ENCODE assay signal across 11 cellular contexts in the genomic region with DNA sequence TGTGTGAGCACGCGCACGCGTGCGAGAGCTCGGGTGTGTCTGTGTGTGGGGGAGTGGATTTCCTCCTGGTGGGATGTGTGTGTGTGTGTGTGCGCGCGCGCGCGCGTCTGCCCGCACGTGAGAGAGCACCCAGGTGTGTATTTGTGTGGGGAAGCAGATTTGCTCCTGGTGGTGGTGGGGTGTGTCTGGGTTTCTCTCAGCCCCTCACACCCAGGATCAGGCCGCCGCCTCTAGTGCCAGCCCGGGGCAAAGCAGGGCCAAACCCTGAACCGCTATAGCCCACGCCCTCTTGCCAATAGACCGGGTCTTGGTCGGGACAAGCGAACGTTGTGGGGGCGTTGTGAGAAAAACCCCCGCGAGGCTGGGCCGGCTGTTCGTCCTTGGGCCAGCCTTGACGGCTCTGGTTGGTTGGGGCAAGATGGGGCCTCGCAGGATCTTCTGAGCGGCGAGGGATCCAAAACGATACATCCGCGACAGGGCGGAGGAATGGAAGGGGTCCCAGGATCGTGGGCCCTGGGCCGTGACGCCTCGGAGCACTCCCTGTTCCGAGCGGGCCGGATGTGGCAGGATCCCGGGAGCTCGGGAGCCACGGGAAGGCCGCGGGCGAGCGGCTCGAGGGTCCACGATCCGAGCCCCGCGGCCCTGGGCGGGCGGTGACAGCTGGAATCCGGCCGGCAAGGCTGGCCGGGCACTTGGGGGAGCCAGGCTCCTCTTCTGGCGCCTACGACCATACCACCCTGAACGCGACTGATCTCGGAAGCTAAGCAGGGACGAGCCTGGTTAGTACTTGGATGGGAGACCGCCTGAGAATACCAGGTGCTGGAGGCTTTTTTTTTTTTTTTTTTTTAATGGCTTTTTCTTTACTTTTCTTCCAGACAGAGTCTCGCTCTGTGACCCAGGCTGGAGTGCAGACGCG.
DNase-seq lines count a peak whose midpoint lies in the region; ATAC-seq and TF ChIP-seq lines count a peak whose summit lies in the region.
"Had no signal": no experiment of that assay in that cellular context is flagged by ENCODE, and none has a peak within 500 bp of the region (broad histone marks: within the 10 kb centered on the region; RNA-seq: fewer than 3 reads in every experiment).

No MANE protein-coding gene starts in this region.

- peak; percentile 17 for ATAC-seq in left ventricle myocardium superior
- ATAC-seq in T-cell (replicated peaks in 1 of 4), result no peak
- no peak for ATAC-seq in GM18870 (IDR thresholded peaks at IDR 0.05; ENCODE audit: unreplicated experiment)

- peaks cover 0 to 10% (median 4%) of the 10 kb centered on the region in 3 donors for H3K9me3 Mint-ChIP-seq in T-cell

- no peak for TF ChIP-seq POLR2A in testis (IDR thresholded peaks at IDR 0.05)

- POLR2A ChIA-PET in T-cell (lab: Charles Lee), result interaction anchor here in 1 of 2 donors (0.7 kb wide), 1 partner anchor 53 kb away, joined by 8 read pairs; no protein-coding TSS in a partner anchor

- WGBS in testis, 2 donors, result 38 to 40% methylated on average over 41 to 71 of the region's 71 CpGs

- intact Hi-C loops in left ventricle myocardium superior (cut with micrococcal nuclease), result no loop called here
- intact Hi-C loops in left ventricle myocardium inferior (cut with micrococcal nuclease), result no loop called here
- intact Hi-C loops in testis (cut with DNase I; ENCODE audit: low total_unique reads), result no loop called here

- TF ChIP-seq CTCF in left ventricle myocardium inferior (IDR thresholded peaks at IDR 0.05; ENCODE audit: borderline replicate concordance) (no peak), fibroblast of mammary gland (conservative IDR thresholded peaks at IDR 0.05; ENCODE audit: control insufficient read depth, insufficient read depth, low read depth, low read length) (no peak), testis (IDR thresholded peaks at IDR 0.05) (no peak)

- H3K36me3 ChIP-seq in left ventricle myocardium inferior (no peaks in the 10 kb centered on the region), testis (ENCODE audit: low read depth, missing control alignments) (no peaks in the 10 kb centered on the region)
- H3K36me3 ChIP-seq: breast epithelium had no signal

- H3K4me1 ChIP-seq in left ventricle myocardium inferior, result no peaks in the 10 kb centered on the region
- H3K4me1 ChIP-seq in testis, result no peaks in the 10 kb centered on the region
- H3K4me1 ChIP-seq: breast epithelium had no signal

- no peak overlapping the region for H3K27ac Mint-ChIP-seq in T-cell

- CTCF ChIA-PET in T-cell (lab: Charles Lee), result no interaction called here

- H3K27me3 ChIP-seq in left ventricle myocardium inferior (ENCODE audit: low read depth) (peaks cover 29% of the 10 kb centered on the region), testis (no peaks in the 10 kb centered on the region)

- H3K27me3 Mint-ChIP-seq in T-cell, result peaks cover 1 to 6% of the 10 kb centered on the region in 2 donors

- no peaks in the 10 kb centered on the region for H3K36me3 Mint-ChIP-seq in T-cell

- H3K9me3 ChIP-seq in left ventricle myocardium inferior (replicated peaks), result peaks cover 16% of the 10 kb centered on the region
- no peaks in the 10 kb centered on the region for H3K9me3 ChIP-seq in testis

- H3K4me3 ChIP-seq in left ventricle myocardium inferior, result no peak overlapping the region
- no peak overlapping the region for H3K4me3 ChIP-seq in fibroblast of mammary gland (ENCODE audit: control insufficient read depth, low read depth, low read length)
- peak overlapping the region; percentile 4 to 26 for H3K4me3 ChIP-seq in testis
- H3K4me3 ChIP-seq: breast epithelium had no signal

- no peak overlapping the region for H3K4me3 Mint-ChIP-seq in T-cell

- H3K27ac ChIP-seq in left ventricle myocardium inferior (replicated peaks) (no peak overlapping the region), testis (no peak overlapping the region)
- H3K27ac ChIP-seq: breast epithelium had no signal

- no peaks in the 10 kb centered on the region for H3K4me1 Mint-ChIP-seq in T-cell

- DNase-seq in left ventricle myocardium superior, result no peak
- no peak for DNase-seq in left ventricle myocardium inferior
- peak in 18 of 34 experiments; percentile 3 to 56 (median 20) for DNase-seq in T-cell
- DNase-seq in fibroblast of mammary gland (ENCODE audit: low read depth), result peak; percentile 34
- DNase-seq in testis, result no peak
- no peak for DNase-seq in NCI-H345 treated with DMSO at 0.1 percent for 48 hours (lab: John Stamatoyannopoulos, UW; ENCODE audit: unreplicated experiment)
- DNase-seq in NCI-H446 treated with DMSO at 0.1 percent for 48 hours (lab: John Stamatoyannopoulos, UW), result no peak
- DNase-seq: foreskin melanocyte, midbrain had no signal

Comparison
In these comparisons a context has a peak if more than half of its experiments do, and no peak if none do; other contexts are left out.
1. DNase-seq: peak in T-cell (18 of 34) and fibroblast of mammary gland (single experiment); none in left ventricle myocardium superior (single experiment), left ventricle myocardium inferior (single experiment), testis (single experiment), NCI-H345 treated with DMSO at 0.1 percent for 48 hours (single experiment) and NCI-H446 treated with DMSO at 0.1 percent for 48 hours (single experiment).
2. H3K4me3 ChIP-seq: peak in testis (2 of 2); none in left ventricle myocardium inferior (single experiment) and fibroblast of mammary gland (single experiment).